In genomic region chr10:98016781-98017475, GRCh38 we compare ENCODE assay signal across 24 cellular contexts. TPM values are rescaled to one million over a fixed set of nuclear protein-coding genes. Genes with fewer than 3 reads are reported as not detected.
A peak's percentile ranks its signal among the peaks of the same experiment; 100 is the strongest.
DNase-seq lines count a peak whose midpoint lies in the region; ATAC-seq, FAIRE-seq and TF ChIP-seq lines count a peak whose summit lies in the region.
"Had no signal": no experiment of that assay in that cellular context is flagged by ENCODE, and none has a peak within 500 bp of the region (broad histone marks: within the 10 kb centered on the region; RNA-seq: fewer than 3 reads in every experiment).

No MANE protein-coding gene starts in this region.

- no peak for TF ChIP-seq CTCF in Panc1 (IDR thresholded peaks at IDR 0.05)
- TF ChIP-seq CTCF in kidney (IDR thresholded peaks at IDR 0.05; ENCODE audit: borderline replicate concordance, extremely low read depth, insufficient read depth) = no peak

- H3K27me3 Mint-ChIP-seq in stimulated activated naive B cell treated with anti-CD40 and anti-IgM and Interleukin-4, amounts not matched to agents 10 μg/mL and 1 μg/mL and 100 μg/mL, for 72 hours = peaks cover 37 to 51% of the 10 kb centered on the region in 2 donors

- no peaks in the 10 kb centered on the region for H3K9me3 ChIP-seq in BLaER1
- H3K9me3 ChIP-seq in BLaER1 treated with 17β-estradiol and CSF1 and Interleukin-3, amounts not matched to agents 10 nM and 100 nM (replicated peaks in 1 of 11) = no peaks in the 10 kb centered on the region
- H3K9me3 ChIP-seq in Panc1 (ENCODE audit: control insufficient read depth, insufficient read depth, low read depth, low read length) = no peaks in the 10 kb centered on the region
- no peaks in the 10 kb centered on the region for H3K9me3 ChIP-seq in kidney (ENCODE audit: control insufficient read depth in 1 of 2, low read length in 2 of 2)
- H3K9me3 ChIP-seq: HAP-1 had no signal

- no peaks in the 10 kb centered on the region for H3K27me3 ChIP-seq in BLaER1
- no peaks in the 10 kb centered on the region for H3K27me3 ChIP-seq in BLaER1 treated with 17β-estradiol and CSF1 and Interleukin-3, amounts not matched to agents 10 nM and 100 nM
- H3K27me3 ChIP-seq in Panc1 (ENCODE audit: control insufficient read depth, insufficient read depth, low read length) = peaks cover 39% of the 10 kb centered on the region

- CTCF ChIA-PET in Panc1 (lab: Charles Lee) = no interaction called here

- no peaks in the 10 kb centered on the region for H3K9me3 Mint-ChIP-seq in stimulated activated naive B cell treated with anti-CD40 and anti-IgM and Interleukin-4, amounts not matched to agents 10 μg/mL and 1 μg/mL and 100 μg/mL, for 72 hours
- H3K9me3 Mint-ChIP-seq: CD14-positive monocyte; CD4-positive, alpha-beta T cell; CD8-positive, alpha-beta memory T cell had no signal

- H3K36me3 Mint-ChIP-seq in stimulated activated naive B cell treated with anti-CD40 and anti-IgM and Interleukin-4, amounts not matched to agents 10 μg/mL and 1 μg/mL and 100 μg/mL, for 72 hours = no peaks in the 10 kb centered on the region
- H3K36me3 Mint-ChIP-seq: CD14-positive monocyte had no signal

- H3K4me2 ChIP-seq in BLaER1 = peak overlapping the region; percentile 67
- peak overlapping the region in 8 of 11 experiments; percentile 41 to 67 (median 52); a peak in 16 of 22 replicates for H3K4me2 ChIP-seq in BLaER1 treated with 17β-estradiol and CSF1 and Interleukin-3, amounts not matched to agents 10 nM and 100 nM

- peaks cover 17% of the 10 kb centered on the region for H3K4me1 ChIP-seq in BLaER1
- peaks cover 0 to 20% (median 15%) of the 10 kb centered on the region in 10 experiments; a peak in 14 of 20 replicates for H3K4me1 ChIP-seq in BLaER1 treated with 17β-estradiol and CSF1 and Interleukin-3, amounts not matched to agents 10 nM and 100 nM
- H3K4me1 ChIP-seq in Panc1 (ENCODE audit: control insufficient read depth, insufficient read depth, low read length) = no peaks in the 10 kb centered on the region
- H3K4me1 ChIP-seq in kidney (ENCODE audit: control insufficient read depth in 1 of 2, insufficient read depth in 1 of 2, low read depth in 1 of 2, low read length in 2 of 2) = no peaks in the 10 kb centered on the region
- H3K4me1 ChIP-seq: HAP-1 had no signal

- POLR2A ChIA-PET in Panc1 (lab: Charles Lee) = interaction anchor here (0.6 to 0.9 kb wide), 2 partner anchors 93 to 128 kb away, joined by 9 to 11 read pairs; no protein-coding TSS in a partner anchor

- no peaks in the 10 kb centered on the region for H3K36me3 ChIP-seq in BLaER1
- H3K36me3 ChIP-seq in BLaER1 treated with 17β-estradiol and CSF1 and Interleukin-3, amounts not matched to agents 10 nM and 100 nM = no peaks in the 10 kb centered on the region
- H3K36me3 ChIP-seq in Panc1 (ENCODE audit: control insufficient read depth, insufficient read depth, low read length) = no peaks in the 10 kb centered on the region
- H3K36me3 ChIP-seq in kidney (ENCODE audit: control insufficient read depth in 1 of 2, insufficient read depth in 2 of 2, low read length in 2 of 2) = no peaks in the 10 kb centered on the region
- H3K36me3 ChIP-seq: HAP-1 had no signal

- H3K4me1 Mint-ChIP-seq in stimulated activated naive B cell treated with anti-CD40 and anti-IgM and Interleukin-4, amounts not matched to agents 10 μg/mL and 1 μg/mL and 100 μg/mL, for 72 hours = no peaks in the 10 kb centered on the region
- H3K4me1 Mint-ChIP-seq: CD14-positive monocyte; CD8-positive, alpha-beta memory T cell had no signal

- DNase-seq in Panc1 (ENCODE audit: low read depth, low spot score) (no peak), myocyte (ENCODE audit: low read depth) (peak; percentile 15), kidney (no peak), COLO829 (ENCODE audit: low spot score) (no peak)
- no peak for DNase-seq in stimulated activated naive B cell treated with anti-CD40 and anti-IgM and Interleukin-4, amounts not matched to agents 10 μg/mL and 1 μg/mL and 100 μg/mL, for 72 hours
- DNase-seq in activated CD4-positive, CD25-positive, alpha-beta regulatory T cell treated with anti-CD3 and anti-CD28 coated beads, Interleukin-2, amount 50 U/mL, for 72 hours = no peak
- DNase-seq: Calu3; CD4-positive, alpha-beta T cell; CD8-positive, alpha-beta memory T cell; COR-L47; DMS53; DMS79 treated with DMSO at 0.1 percent for 48 hours; GF-D8; GOT3 had no signal

- FAIRE-seq in kidney (lab: Jason Lieb, UNC) = no peak
- FAIRE-seq: GM12891, GM18507, H54 had no signal

- H3K27ac ChIP-seq in BLaER1 = no peak overlapping the region
- no peak overlapping the region for H3K27ac ChIP-seq in BLaER1 treated with 17β-estradiol and CSF1 and Interleukin-3, amounts not matched to agents 10 nM and 100 nM
- H3K27ac ChIP-seq in Panc1 (ENCODE audit: low read length) = no peak overlapping the region
- H3K27ac ChIP-seq in kidney (ENCODE audit: low read depth in 2 of 2, low read length in 2 of 2) = no peak overlapping the region

- no TSS peak for BruUV-seq in Panc1 (replicated peaks; lab: Mats Ljungman, UMichigan)

- no peak overlapping the region for H3K27ac Mint-ChIP-seq in stimulated activated naive B cell treated with anti-CD40 and anti-IgM and Interleukin-4, amounts not matched to agents 10 μg/mL and 1 μg/mL and 100 μg/mL, for 72 hours
- H3K27ac Mint-ChIP-seq: CD14-positive monocyte; CD4-positive, alpha-beta T cell; CD8-positive, alpha-beta memory T cell had no signal

- ATAC-seq in Panc1 = 0 out of 2 replicates have a peak, but pooled peaks have one; percentile 32
- no peak for ATAC-seq in stimulated activated naive B cell treated with anti-CD40 and anti-IgM and Interleukin-4, amounts not matched to agents 10 μg/mL and 1 μg/mL and 100 μg/mL, for 72 hours (replicated peaks)

- intact Hi-C loops in Panc1 (cut with micrococcal nuclease; ENCODE audit: unreplicated experiment) = no loop called here
- intact Hi-C loops in kidney (cut with DNase I) = no loop called here

- no peak overlapping the region for H3K4me3 Mint-ChIP-seq in stimulated activated naive B cell treated with anti-CD40 and anti-IgM and Interleukin-4, amounts not matched to agents 10 μg/mL and 1 μg/mL and 100 μg/mL, for 72 hours
- H3K4me3 Mint-ChIP-seq: CD14-positive monocyte; CD4-positive, alpha-beta T cell; CD8-positive, alpha-beta memory T cell had no signal

- H3K9ac ChIP-seq in BLaER1 (no peak overlapping the region), kidney (ENCODE audit: low read length in 2 of 2) (no peak overlapping the region)
- no peak overlapping the region for H3K9ac ChIP-seq in BLaER1 treated with 17β-estradiol and CSF1 and Interleukin-3, amounts not matched to agents 10 nM and 100 nM

- in situ Hi-C loops in Panc1 (cut with HindIII; ENCODE audit: low pct_unique_long_range_greater_than_20kb, low sequenced_read_pairs) = no loop called here

- H3K4me3 ChIP-seq in BLaER1 (no peak overlapping the region), Panc1 (ENCODE audit: low read depth in 2 of 2, low read length in 2 of 2) (no peak overlapping the region), kidney (ENCODE audit: low read length in 2 of 2) (no peak overlapping the region)
- no peak overlapping the region for H3K4me3 ChIP-seq in BLaER1 treated with 17β-estradiol and CSF1 and Interleukin-3, amounts not matched to agents 10 nM and 100 nM
- H3K4me3 ChIP-seq: HAP-1 had no signal

- H4K20me1 ChIP-seq in BLaER1 = no peaks in the 10 kb centered on the region
- H4K20me1 ChIP-seq in BLaER1 treated with 17β-estradiol and CSF1 and Interleukin-3, amounts not matched to agents 10 nM and 100 nM = no peaks in the 10 kb centered on the region

RNA-seq across cellular contexts. Expression of gene CRTAC1, which starts 13.5 kb away (rescaled TPM):
- total RNA-seq in Panc1 (2021; ENCODE audit: unreplicated experiment) (0.23 TPM), myocyte (not detected in 2 replicates), kidney (6.1 TPM)
- 0.40 TPM for polyA plus RNA-seq in Panc1 (2012; ENCODE audit: insufficient read length)
- polyA plus RNA-seq in myocyte (2012) = 0.24 TPM
- 7.2 TPM for polyA plus RNA-seq in kidney (ENCODE audit: insufficient read depth, low read depth, low replicate concordance)
- total RNA-seq: A172; A673; Calu3; CD4-positive, alpha-beta T cell; CD8-positive, alpha-beta memory T cell had no signal
- polyA plus RNA-seq: BJ; CD14-positive monocyte; CD8-positive, alpha-beta memory T cell had no signal
